1 cellular context compared by ENCODE assay signal in genomic region chr3:141539441-141540187, GRCh38.
TF ChIP-seq lines count a peak whose summit lies in the region.

No MANE protein-coding gene starts in this region.

TF ChIP-seq in GM12878, 131 proteins besides CTCF, POLR2A, EP300 and RAD21:
- TF ChIP-seq CBX5 (IDR thresholded peaks at IDR 0.05; ENCODE audit: low read depth) = no peak
- no peak for TF ChIP-seq CHD1 (IDR thresholded peaks at IDR 0.05; ENCODE audit: low read depth, low read length)
- no peak for TF ChIP-seq SREBF2 (IDR thresholded peaks at IDR 0.05; ENCODE audit: low read length)
- TF ChIP-seq ZBTB40 (IDR thresholded peaks at IDR 0.05; ENCODE audit: borderline replicate concordance) = no peak
- no peak for TF ChIP-seq NR2C1 (IDR thresholded peaks at IDR 0.05)
- no peak for TF ChIP-seq SIX5 (IDR thresholded peaks at IDR 0.05; ENCODE audit: low read depth, low read length, severe bottlenecking)
